Comparison of ENCODE assay signal across 10 cellular contexts in genomic region chr2:46981662-46982351, GRCh38. TPM values are rescaled to one million over a fixed set of nuclear protein-coding genes. Genes with fewer than 3 reads are reported as not detected.
DNase-seq lines count a peak whose midpoint lies in the region; ATAC-seq and TF ChIP-seq lines count a peak whose summit lies in the region.
"Had no signal": no experiment of that assay in that cellular context is flagged by ENCODE, and none has a peak within 500 bp of the region (broad histone marks: within the 10 kb centered on the region; RNA-seq: fewer than 3 reads in every experiment).

No MANE protein-coding gene starts in this region.

- H3K9me3 ChIP-seq in left ventricle myocardium inferior (replicated peaks) (no peaks in the 10 kb centered on the region), lower lobe of right lung (no peaks in the 10 kb centered on the region), vagina (no peaks in the 10 kb centered on the region), gastrocnemius medialis (no peaks in the 10 kb centered on the region)

- H3K27ac Mint-ChIP-seq in activated naive CD4-positive, alpha-beta T cell treated with anti-CD3 and anti-CD28 coated beads, Interleukin-2, amount 50 U/mL, for 72 hours: peak overlapping the region; percentile 73 to 98
- H3K27ac Mint-ChIP-seq in immature natural killer cell: peak overlapping the region in 3 of 6 donors; percentile 20 to 77 (median 38)

- DNase-seq in left ventricle myocardium inferior: no peak
- no peak for DNase-seq in Right ventricle myocardium superior
- DNase-seq in activated naive CD4-positive, alpha-beta T cell treated with anti-CD3 and anti-CD28 coated beads, Interleukin-2, amount 50 U/mL, for 72 hours (ENCODE audit: low spot score in 2 of 2): no peak
- no peak for DNase-seq in lower lobe of right lung
- DNase-seq in vagina (ENCODE audit: extremely low spot score in 2 of 2): no peak
- DNase-seq in gastrocnemius medialis: no peak
- no peak for DNase-seq in immature natural killer cell
- no peak for DNase-seq in middle frontal gyrus (ENCODE audit: extremely low spot score, low spot score)
- DNase-seq: activated effector memory CD4-positive, alpha-beta T cell treated with anti-CD3 and anti-CD28 coated beads, Interleukin-2, amount 50 U/mL, for 16 hours; NCI-H146 had no signal

- H3K36me3 ChIP-seq in left ventricle myocardium inferior: peaks cover 21% of the 10 kb centered on the region
- H3K36me3 ChIP-seq in lower lobe of right lung: peaks cover 43% of the 10 kb centered on the region
- H3K36me3 ChIP-seq in vagina: peaks cover 0 to 16% of the 10 kb centered on the region in 2 donors
- H3K36me3 ChIP-seq in gastrocnemius medialis: no peaks in the 10 kb centered on the region

- peak overlapping the region; percentile 6 for H3K27ac ChIP-seq in left ventricle myocardium inferior (replicated peaks)
- peak overlapping the region; percentile 78 for H3K27ac ChIP-seq in lower lobe of right lung
- H3K27ac ChIP-seq in vagina: peak overlapping the region; percentile 91
- peak overlapping the region in 2 of 4 donors; percentile 55 to 62 for H3K27ac ChIP-seq in gastrocnemius medialis

- no peaks in the 10 kb centered on the region for H3K9me3 Mint-ChIP-seq in activated naive CD4-positive, alpha-beta T cell treated with anti-CD3 and anti-CD28 coated beads, Interleukin-2, amount 50 U/mL, for 72 hours
- H3K9me3 Mint-ChIP-seq in immature natural killer cell: no peaks in the 10 kb centered on the region

- no peak for TF ChIP-seq CTCF in left ventricle myocardium inferior (IDR thresholded peaks at IDR 0.05; ENCODE audit: borderline replicate concordance)
- no peak for TF ChIP-seq CTCF in lower lobe of right lung (IDR thresholded peaks at IDR 0.05)
- TF ChIP-seq CTCF in vagina (IDR thresholded peaks at IDR 0.05): no peak
- TF ChIP-seq CTCF in gastrocnemius medialis (IDR thresholded peaks at IDR 0.05 in 4 of 5, conservative IDR thresholded peaks at IDR 0.05 in 1 of 5): no peak

- peaks cover 43 to 48% of the 10 kb centered on the region in 2 donors for H3K4me1 Mint-ChIP-seq in immature natural killer cell

- ATAC-seq in Right ventricle myocardium superior (ENCODE audit: poor library complexity): no peak
- ATAC-seq in activated naive CD4-positive, alpha-beta T cell treated with anti-CD3 and anti-CD28 coated beads, Interleukin-2, amount 50 U/mL, for 72 hours: no peak
- peak; percentile 49 to 69 for ATAC-seq in lower lobe of right lung
- no peak for ATAC-seq in gastrocnemius medialis

- no peak for TF ChIP-seq POLR2A in vagina (IDR thresholded peaks at IDR 0.05)
- TF ChIP-seq POLR2A in gastrocnemius medialis (IDR thresholded peaks at IDR 0.05): no peak

- peaks cover 57% of the 10 kb centered on the region for H3K4me1 ChIP-seq in left ventricle myocardium inferior
- H3K4me1 ChIP-seq in lower lobe of right lung: peaks cover 73% of the 10 kb centered on the region
- peaks cover 42% of the 10 kb centered on the region for H3K4me1 ChIP-seq in vagina
- peaks cover 12 to 18% of the 10 kb centered on the region in 2 donors for H3K4me1 ChIP-seq in gastrocnemius medialis

- H3K4me3 Mint-ChIP-seq in immature natural killer cell: no peak overlapping the region

- no peaks in the 10 kb centered on the region for H3K27me3 ChIP-seq in left ventricle myocardium inferior (ENCODE audit: low read depth)
- no peaks in the 10 kb centered on the region for H3K27me3 ChIP-seq in lower lobe of right lung (ENCODE audit: low read depth)
- no peaks in the 10 kb centered on the region for H3K27me3 ChIP-seq in vagina
- H3K27me3 ChIP-seq in gastrocnemius medialis: no peaks in the 10 kb centered on the region

- H3K27me3 Mint-ChIP-seq in immature natural killer cell (ENCODE audit: low read depth in 3 of 3): peaks cover 0 to 4% (median 4%) of the 10 kb centered on the region in 3 donors

- intact Hi-C loops in left ventricle myocardium inferior (cut with micrococcal nuclease): no loop called here
- intact Hi-C loops in Right ventricle myocardium superior (cut with DNase I): no loop called here
- intact Hi-C loops in lower lobe of right lung (cut with DNase I): no loop called here
- intact Hi-C loops in vagina (cut with DNase I): no loop called here
- intact Hi-C loops in gastrocnemius medialis (cut with DNase I; ENCODE audit: low total_unique reads): no loop called here

- peaks cover 0 to 31% of the 10 kb centered on the region in 2 donors for H3K36me3 Mint-ChIP-seq in activated naive CD4-positive, alpha-beta T cell treated with anti-CD3 and anti-CD28 coated beads, Interleukin-2, amount 50 U/mL, for 72 hours
- H3K36me3 Mint-ChIP-seq in immature natural killer cell: peaks cover 0 to 8% (median 7%) of the 10 kb centered on the region in 3 donors

- H3K4me3 ChIP-seq in left ventricle myocardium inferior (no peak overlapping the region), lower lobe of right lung (no peak overlapping the region), vagina (no peak overlapping the region), gastrocnemius medialis (no peak overlapping the region)

- in situ Hi-C loops in gastrocnemius medialis (cut with MboI; ENCODE audit: low sequenced_read_pairs in 4 of 4): no loop called here

RNA-seq across cellular contexts. Expression of gene TTC7A, which starts 40.8 kb away (rescaled TPM):
- total RNA-seq in left ventricle myocardium inferior (8.2 TPM), Right ventricle myocardium superior (9.2 TPM), lower lobe of right lung (60.9 TPM), vagina (38.8 TPM), gastrocnemius medialis (1 to 10 TPM; 3.7 to 7.3 (median 6.0) TPM)
- 10 to 100 TPM; 32.9 to 66.6 TPM for total RNA-seq in activated naive CD4-positive, alpha-beta T cell treated with anti-CD3 and anti-CD28 coated beads, Interleukin-2, amount 50 U/mL, for 72 hours
- 10 to 100 TPM in 1 of 3 donors, 1 to 10 TPM in 2; 7.1 to 11.7 (median 9.6) TPM for polyA plus RNA-seq in immature natural killer cell

Comparison
In these comparisons a context has a peak if more than half of its experiments do, and no peak if none do; other contexts are left out.
1. ATAC-seq: peak in lower lobe of right lung (2 of 2); none in Right ventricle myocardium superior (single experiment), activated naive CD4-positive, alpha-beta T cell treated with anti-CD3 and anti-CD28 coated beads, Interleukin-2, amount 50 U/mL, for 72 hours (0 of 2) and gastrocnemius medialis (0 of 2).